8 cellular contexts compared by ENCODE assay signal in the genomic region with DNA sequence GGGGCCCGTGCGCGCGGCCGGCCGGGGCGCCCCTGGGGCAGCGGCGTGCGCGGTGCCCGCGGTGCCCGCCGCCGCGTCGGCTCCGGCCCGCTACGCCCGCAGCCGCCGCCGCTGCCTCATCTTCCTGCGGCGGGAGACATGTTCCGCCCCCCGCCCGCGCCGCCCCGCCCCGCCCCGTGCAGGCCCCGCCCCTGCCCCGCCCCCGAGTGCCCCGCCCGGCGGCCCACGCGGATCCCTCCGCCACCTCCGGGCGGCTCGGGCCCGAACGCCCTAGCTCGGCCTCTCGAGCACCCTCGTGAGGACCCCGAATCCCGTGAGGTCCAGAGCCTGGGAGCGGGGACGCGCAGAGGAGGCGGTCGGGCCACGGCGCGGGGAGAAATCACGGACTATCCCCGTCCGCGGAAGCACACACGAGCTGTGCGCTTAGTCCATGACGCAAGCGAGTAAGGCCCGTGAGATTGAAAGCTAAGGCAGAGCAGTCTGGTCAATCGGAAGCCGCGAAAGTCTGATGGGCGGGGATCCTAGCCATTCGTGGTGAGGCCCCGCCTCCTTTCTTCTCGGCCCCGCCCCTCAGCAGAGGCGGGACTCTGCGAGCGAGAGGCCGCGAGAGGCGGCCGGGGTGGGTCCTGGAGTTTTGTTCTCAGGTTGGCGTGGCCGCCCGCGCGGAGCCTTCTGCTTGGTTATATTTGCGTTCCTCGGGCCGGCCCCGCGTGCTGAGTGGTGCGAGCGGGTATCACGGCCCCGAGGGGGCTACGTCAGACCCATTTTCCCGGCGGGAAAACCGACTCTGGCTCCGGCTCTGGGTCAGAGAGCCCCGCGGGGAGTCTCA. TPM values are rescaled to one million over a fixed set of nuclear protein-coding genes. Genes with fewer than 3 reads are reported as not detected.
DNase-seq lines count a peak whose midpoint lies in the region; ATAC-seq and TF ChIP-seq lines count a peak whose summit lies in the region.

TCF3 (minus strand) TSS at position 145 of the 829 bp plus-strand sequence. CDS start 2,367 bp downstream, outside the sequence.

- H3K4me3 Mint-ChIP-seq in activated T-cell treated with anti-CD3 and anti-CD28 coated beads, Interleukin-2, amount 50 U/mL, for 24 hours = peak within 1 kb of the TSS; percentile 88

- H3K9me3 Mint-ChIP-seq in activated T-cell treated with anti-CD3 and anti-CD28 coated beads, Interleukin-2, amount 50 U/mL, for 24 hours = no peaks in the 10 kb centered on the region

- H3K27ac Mint-ChIP-seq in activated T-cell treated with anti-CD3 and anti-CD28 coated beads, Interleukin-2, amount 50 U/mL, for 24 hours = peak within 1 kb of the TSS; percentile 95

- H3K4me3 ChIP-seq in epithelial cell of proximal tubule (ENCODE audit: low read depth, low read length) = peak within 1 kb of the TSS; percentile 78

- no peak for TF ChIP-seq CTCF in epithelial cell of proximal tubule (conservative IDR thresholded peaks at IDR 0.05; ENCODE audit: low read depth, low read length)

- H3K4me1 Mint-ChIP-seq in activated T-cell treated with anti-CD3 and anti-CD28 coated beads, Interleukin-2, amount 50 U/mL, for 24 hours (ENCODE audit: low read depth) = peaks cover 31% of the 10 kb centered on the region

- H3K27me3 Mint-ChIP-seq in activated T-cell treated with anti-CD3 and anti-CD28 coated beads, Interleukin-2, amount 50 U/mL, for 24 hours = no peaks in the 10 kb centered on the region

- in situ Hi-C loops in KBM-7 (cut with MboI; ENCODE audit: low pct_unique_long_range_greater_than_20kb, low sequenced_read_pairs) = no loop called here

- DNase-seq in DMS153 treated with DMSO at 0.1 percent for 48 hours (lab: John Stamatoyannopoulos, UW; ENCODE audit: unreplicated experiment) (peak; percentile 50), KBM-7 (peak; percentile 100), epithelial cell of proximal tubule (ENCODE audit: low read depth) (peak; percentile 92), mucosa of gallbladder (ENCODE audit: low spot score) (peak; percentile 99)
- peak; percentile 99 for DNase-seq in activated T-cell treated with anti-CD3 and anti-CD28 coated beads, Interleukin-2, amount 50 U/mL, for 24 hours
- DNase-seq in stimulated activated CD8-positive, alpha-beta memory T cell treated with anti-CD3 and anti-CD28 coated beads, Interleukin-4, amount 100 ng/mL, for 4 hours (ENCODE audit: low read depth in 2 of 2, low spot score in 1 of 2) = peak; percentile 97 to 98

- H3K36me3 Mint-ChIP-seq in activated T-cell treated with anti-CD3 and anti-CD28 coated beads, Interleukin-2, amount 50 U/mL, for 24 hours (ENCODE audit: low read depth) = peaks cover 32% of the 10 kb centered on the region

- peak; percentile 54 for ATAC-seq in GM21717 (IDR thresholded peaks at IDR 0.05; ENCODE audit: unreplicated experiment)

TF ChIP-seq in PFSK-1, 5 proteins besides CTCF, POLR2A, EP300 and RAD21:
- TF ChIP-seq POLR2AphosphoS5 (IDR thresholded peaks at IDR 0.05; ENCODE audit: low read depth, low read length) (peak; percentile 63; the same call in 1 of the 2 replicates), REST (IDR thresholded peaks at IDR 0.05; ENCODE audit: insufficient read depth in 1 of 2, low read depth in 2 of 2, low read length in 2 of 2) (no peak), FOXP2 (optimal IDR thresholded peaks at IDR 0.05; ENCODE audit: borderline replicate concordance, extremely low read depth, extremely low read length, insufficient read depth) (no peak), SIN3A (IDR thresholded peaks at IDR 0.05; ENCODE audit: borderline replicate concordance, insufficient read depth, low read length) (0 out of 2 replicates have a peak, but pooled peaks have one; percentile 9), TAF1 (IDR thresholded peaks at IDR 0.05; ENCODE audit: borderline replicate concordance, insufficient read depth, low read length) (peak; percentile 78; the same call in 1 of the 2 replicates)
TF ChIP-seq in PFSK-1: peak in this region for 3.

RNA-seq across cellular contexts. Expression of gene TCF3, which starts in this region (rescaled TPM):
- polyA plus RNA-seq in PFSK-1 (2012; ENCODE audit: insufficient read length, low read depth) = 192 TPM
- total RNA-seq in epithelial cell of proximal tubule = 180 and 197 TPM in 2 replicates
- 83.0 TPM for total RNA-seq in mucosa of gallbladder

Comparison
In these comparisons a context has a peak if more than half of its experiments do, and no peak if none do; other contexts are left out.
1. Peak in every context shown above with its lines: DNase-seq, ATAC-seq and H3K4me3 ChIP-seq.
2. DNase-seq: peak in every context shown above with its lines; median percentile 100 in KBM-7; 99 in activated T-cell treated with anti-CD3 and anti-CD28 coated beads, Interleukin-2, amount 50 U/mL, for 24 hours; 99 in mucosa of gallbladder; 98 in stimulated activated CD8-positive, alpha-beta memory T cell treated with anti-CD3 and anti-CD28 coated beads, Interleukin-4, amount 100 ng/mL, for 4 hours; 92 in epithelial cell of proximal tubule; 50 in DMS153 treated with DMSO at 0.1 percent for 48 hours.